Comparison of ENCODE assay signal across 8 cellular contexts in genomic region chr4:100823066-100823992, GRCh38.
DNase-seq lines count a peak whose midpoint lies in the region; ATAC-seq, FAIRE-seq and TF ChIP-seq lines count a peak whose summit lies in the region.

No MANE protein-coding gene starts in this region.

- no peak overlapping the region for H3K4me3 Mint-ChIP-seq in WTC11
- H3K4me3 Mint-ChIP-seq in endodermal cell: no peak overlapping the region

- H3K4me1 Mint-ChIP-seq in WTC11 (peaks cover 11% of the 10 kb centered on the region), endodermal cell (peaks cover 23% of the 10 kb centered on the region)

- no peak overlapping the region for H3K9ac ChIP-seq in smooth muscle cell (ENCODE audit: low read depth)
- no peak overlapping the region for H3K9ac ChIP-seq in endodermal cell (ENCODE audit: extremely low read depth, low read length, poor library complexity, severe bottlenecking)

- H3K27ac ChIP-seq in smooth muscle cell (ENCODE audit: low read depth): no peak overlapping the region
- no peak overlapping the region for H3K27ac ChIP-seq in endodermal cell (ENCODE audit: low read depth, low read length)

- H3K9me3 ChIP-seq in smooth muscle cell (replicated peaks; ENCODE audit: low read depth) (no peaks in the 10 kb centered on the region), endodermal cell (ENCODE audit: control insufficient read depth, low read length) (no peaks in the 10 kb centered on the region)

- no peak overlapping the region for H3K4me2 ChIP-seq in smooth muscle cell

- no peak for FAIRE-seq in D721Med (lab: Jason Lieb, UNC)

- H3K4me1 ChIP-seq in smooth muscle cell (ENCODE audit: low read depth) (no peaks in the 10 kb centered on the region), endodermal cell (ENCODE audit: control insufficient read depth, insufficient read depth, low read length) (no peaks in the 10 kb centered on the region)

- TF ChIP-seq CTCF in WTC11 (IDR thresholded peaks at IDR 0.05): no peak
- no peak for TF ChIP-seq CTCF in smooth muscle cell (IDR thresholded peaks at IDR 0.05; ENCODE audit: borderline replicate concordance, insufficient read depth, poor library complexity, severe bottlenecking)
- TF ChIP-seq CTCF in endodermal cell (conservative IDR thresholded peaks at IDR 0.05): no peak
- TF ChIP-seq CTCF in D721Med (IDR thresholded peaks at IDR 0.05; ENCODE audit: insufficient read depth, missing control alignments): no peak

- no peaks in the 10 kb centered on the region for H3K36me3 ChIP-seq in smooth muscle cell (ENCODE audit: low read depth)
- H3K36me3 ChIP-seq in endodermal cell (ENCODE audit: control insufficient read depth, insufficient read depth, low read length): no peaks in the 10 kb centered on the region

- peak; percentile 81 for ATAC-seq in HG02970 (IDR thresholded peaks at IDR 0.05; ENCODE audit: low FRiP score, unreplicated experiment)
- no peak for ATAC-seq in WTC11

- H3K27ac Mint-ChIP-seq in WTC11: no peak overlapping the region
- no peak overlapping the region for H3K27ac Mint-ChIP-seq in endodermal cell

- peaks cover under 1% of the 10 kb centered on the region for H3K36me3 Mint-ChIP-seq in WTC11
- H3K36me3 Mint-ChIP-seq in endodermal cell (ENCODE audit: low read depth): no peaks in the 10 kb centered on the region

- H3K4me3 ChIP-seq in smooth muscle cell: no peak overlapping the region
- H3K4me3 ChIP-seq in endodermal cell (ENCODE audit: low read length): no peak overlapping the region

- H3K9me3 Mint-ChIP-seq in WTC11: peaks cover 4% of the 10 kb centered on the region
- H3K9me3 Mint-ChIP-seq in endodermal cell: peaks cover under 1% of the 10 kb centered on the region

- POLR2A ChIA-PET in WTC11 (lab: Charles Lee): no interaction called here

- no peaks in the 10 kb centered on the region for H3K27me3 Mint-ChIP-seq in WTC11 (ENCODE audit: low read depth)
- peaks cover 8% of the 10 kb centered on the region for H3K27me3 Mint-ChIP-seq in endodermal cell (ENCODE audit: insufficient read depth)

- peak; percentile 5 for DNase-seq in stimulated activated CD4-positive, alpha-beta T cell treated with anti-CD3 and anti-CD28 coated beads, Interleukin-4, amount 100 ng/mL, for 24 hours
- DNase-seq in stimulated activated CD4-positive, alpha-beta T cell treated with anti-CD3 and anti-CD28 coated beads, Interleukin-4, amount 100 ng/mL, for 4 hours: no peak
- DNase-seq in WTC11 (ENCODE audit: low spot score) (no peak), smooth muscle cell (lab: John Stamatoyannopoulos, UW; ENCODE audit: unreplicated experiment) (no peak), endodermal cell (no peak), NCI-H526 treated with DMSO at 0.1 percent for 48 hours (lab: John Stamatoyannopoulos, UW) (no peak), D721Med (ENCODE audit: insufficient read length, low spot score) (no peak)

- no peaks in the 10 kb centered on the region for H4K20me1 ChIP-seq in smooth muscle cell (ENCODE audit: low read depth)

- WGBS in smooth muscle cell (ENCODE audit: low lambda C conversion rate): 86% methylated on average over 4 of the region's 4 CpGs
- WGBS in endodermal cell (ENCODE audit: insufficient coverage in 1 of 2, insufficient read length in 1 of 2), 2 experiments: 80 to 89% methylated on average over 4 of the region's 4 CpGs

- H3K79me2 ChIP-seq in smooth muscle cell (ENCODE audit: low read depth): no peaks in the 10 kb centered on the region

- H2AFZ ChIP-seq in smooth muscle cell (ENCODE audit: low read depth): no peak overlapping the region

- H3F3A ChIP-seq in smooth muscle cell (ENCODE audit: low read depth): no peaks in the 10 kb centered on the region

- H3K27me3 ChIP-seq in smooth muscle cell (ENCODE audit: low read depth): no peaks in the 10 kb centered on the region
- H3K27me3 ChIP-seq in endodermal cell (ENCODE audit: control insufficient read depth, insufficient read depth, low read length, poor library complexity, severe bottlenecking): no peaks in the 10 kb centered on the region

- CTCF ChIA-PET in WTC11 (lab: Charles Lee): no interaction called here

TF ChIP-seq in WTC11, 78 proteins besides CTCF, POLR2A, EP300 and RAD21:
- TF ChIP-seq TEAD1 (CRISPR knock-in tag; IDR thresholded peaks at IDR 0.05): no peak
- no peak for TF ChIP-seq MLX (CRISPR knock-in tag; IDR thresholded peaks at IDR 0.05)
- TF ChIP-seq MAX (CRISPR knock-in tag; IDR thresholded peaks at IDR 0.05): no peak
- no peak for TF ChIP-seq ZBTB21 (CRISPR knock-in tag; IDR thresholded peaks at IDR 0.05; ENCODE audit: borderline replicate concordance)
- TF ChIP-seq ZNF281 (CRISPR knock-in tag; IDR thresholded peaks at IDR 0.05): no peak
- 0 out of 2 replicates have a peak, but pooled peaks have one; percentile 37 for TF ChIP-seq GABPB1 (CRISPR knock-in tag; IDR thresholded peaks at IDR 0.05)
TF ChIP-seq in WTC11: peak in this region for 1.
